13 cellular contexts compared by ENCODE assay signal in genomic region chr13:76503756-76504155, GRCh38.
"Had no signal": no experiment of that assay in that cellular context is flagged by ENCODE, and none has a peak within 500 bp of the region (broad histone marks: within the 10 kb centered on the region; RNA-seq: fewer than 3 reads in every experiment).

No MANE protein-coding gene starts in this region.

- H3K9me3 ChIP-seq: tibial nerve had no signal

- H3K27ac ChIP-seq: cardiac muscle cell, foreskin keratinocyte, tibial nerve had no signal

- H3K4me2 ChIP-seq: smooth muscle cell had no signal

- H3K36me3 ChIP-seq: cardiac muscle cell, tibial nerve had no signal

- H3K4me1 ChIP-seq: foreskin keratinocyte had no signal

- DNase-seq: activated CD4-positive, alpha-beta T cell treated with anti-CD3 and anti-CD28 coated beads for 48 hours; activated CD8-positive, alpha-beta memory T cell treated with anti-CD3 and anti-CD28 coated beads, Interleukin-2, amount 50 U/mL, for 48 hours; activated CD8-positive, alpha-beta T cell treated with anti-CD3 and anti-CD28 coated beads, Interleukin-2, amount 10 ng/mL, durations not matched to agents 7 days and 5 days; activated naive CD4-positive, alpha-beta T cell treated with Interleukin-2 at 50 U/mL for 16 hours; foreskin keratinocyte; left colon; natural killer cell; right cardiac atrium had no signal

- ATAC-seq: activated CD8-positive, alpha-beta T cell treated with anti-CD3 and anti-CD28 coated beads, Interleukin-2, amount 10 ng/mL, durations not matched to agents 7 days and 5 days; foreskin keratinocyte; left colon; natural killer cell; right cardiac atrium; stimulated activated memory B cell treated with anti-CD40 and anti-IgM and Interleukin-4, amounts not matched to agents 10 μg/mL and 1 μg/mL and 100 μg/mL, for 72 hours; WTC11 had no signal

- H3K4me3 ChIP-seq: cardiac muscle cell, smooth muscle cell, tibial nerve had no signal

- H3K27me3 ChIP-seq: foreskin keratinocyte, tibial nerve had no signal
